In genomic region chr13:111020546-111020945, GRCh38 we compare ENCODE assay signal across 17 cellular contexts.
DNase-seq lines count a peak whose midpoint lies in the region; ATAC-seq and TF ChIP-seq lines count a peak whose summit lies in the region.
"Had no signal": no experiment of that assay in that cellular context is flagged by ENCODE, and none has a peak within 500 bp of the region (broad histone marks: within the 10 kb centered on the region; RNA-seq: fewer than 3 reads in every experiment).

No MANE protein-coding gene starts in this region.

- ATAC-seq in HG02588 (IDR thresholded peaks at IDR 0.05; ENCODE audit: unreplicated experiment), result no peak

- H3K27ac ChIP-seq in A673 (ENCODE audit: low read depth, low read length, poor library complexity, severe bottlenecking), result no peak overlapping the region
- H3K27ac ChIP-seq: 22Rv1, GM23248, HL-60 had no signal

- POLR2A ChIA-PET in A673 (lab: Charles Lee; ENCODE audit: low non-redundant PET), result no interaction called here

- no TSS peak for BruUV-seq in A673 (replicated peaks; lab: Mats Ljungman, UMichigan)

- H3K4me1 ChIP-seq in A673 (ENCODE audit: insufficient read depth, low read length, poor library complexity, severe bottlenecking), result no peaks in the 10 kb centered on the region
- H3K4me1 ChIP-seq: BE2C, Caco-2, HAP-1 had no signal

- DNase-seq in SHP77 (lab: John Stamatoyannopoulos, UW) (peak; percentile 29 to 37), SHP77 treated with DMSO at 0.1 percent for 48 hours (lab: John Stamatoyannopoulos, UW) (no peak), NCI-H69 (lab: John Stamatoyannopoulos, UW) (peak; percentile 53), SW480 (ENCODE audit: low spot score) (peak; percentile 33), dedifferentiated amniotic fluid mesenchymal stem cell (ENCODE audit: extremely low spot score) (no peak), A673 (ENCODE audit: low spot score) (no peak)
- DNase-seq: BE2C; C1 segment of cervical spinal cord; Caco-2; CD4-positive, CD25-positive, alpha-beta regulatory T cell; CD8-positive, alpha-beta memory T cell; IMR-90 had no signal

- no peaks in the 10 kb centered on the region for H3K36me3 ChIP-seq in A673 (ENCODE audit: insufficient read depth, low read length, poor library complexity, severe bottlenecking)
- H3K36me3 ChIP-seq: BE2C, HAP-1 had no signal

- no peak for TF ChIP-seq CTCF in A673 (conservative IDR thresholded peaks at IDR 0.05; ENCODE audit: low read depth, low read length)

- peaks cover 7% of the 10 kb centered on the region for H3K27me3 ChIP-seq in A673 (replicated peaks; ENCODE audit: insufficient read depth, low read depth, low read length, poor library complexity)

- intact Hi-C loops in A673 (cut with micrococcal nuclease; ENCODE audit: unreplicated experiment), result no loop called here

- no peak overlapping the region for H3K4me3 ChIP-seq in A673 (ENCODE audit: low read depth, low read length, poor library complexity, severe bottlenecking)
- H3K4me3 ChIP-seq: GM23248, HAP-1 had no signal

- CTCF ChIA-PET in A673 (lab: Charles Lee), result no interaction called here

- peaks cover 13% of the 10 kb centered on the region for H3K9me3 ChIP-seq in A673 (ENCODE audit: low read depth, low read length, poor library complexity, severe bottlenecking)
- H3K9me3 ChIP-seq: BE2C, HAP-1 had no signal

Comparison
In these comparisons a context has a peak if more than half of its experiments do, and no peak if none do; other contexts are left out.
1. DNase-seq: peak in SHP77 (2 of 2), NCI-H69 (single experiment) and SW480 (single experiment); none in SHP77 treated with DMSO at 0.1 percent for 48 hours (single experiment), dedifferentiated amniotic fluid mesenchymal stem cell (single experiment) and A673 (single experiment).